ENCODE assay signal across 20 cellular contexts in genomic region chr6:144615870-144616269, GRCh38.
DNase-seq lines count a peak whose midpoint lies in the region; ATAC-seq, FAIRE-seq and TF ChIP-seq lines count a peak whose summit lies in the region.
"Had no signal": no experiment of that assay in that cellular context is flagged by ENCODE, and none has a peak within 500 bp of the region (broad histone marks: within the 10 kb centered on the region; RNA-seq: fewer than 3 reads in every experiment).

No MANE protein-coding gene starts in this region.

- peak overlapping the region; percentile 19 for H3K4ac ChIP-seq in H1 (replicated peaks; ENCODE audit: insufficient read length, low read depth, low read length)

- H3K23me2 ChIP-seq in H1 (ENCODE audit: low read depth, low read length) = no peaks in the 10 kb centered on the region

- H3K27me3 Mint-ChIP-seq in natural killer cell (ENCODE audit: low read depth in 2 of 2) = no peaks in the 10 kb centered on the region
- H3K27me3 Mint-ChIP-seq in natural killer cell treated with Interleukin-12 subunit alpha and Interleukin-12 subunit beta and Interleukin-15 and Interleukin-18, amount 100 ng/mL, for 72 hours = no peaks in the 10 kb centered on the region
- H3K27me3 Mint-ChIP-seq: CD4-positive, alpha-beta memory T cell; IgD-negative memory B cell had no signal

- no peak overlapping the region for H3K4me3 ChIP-seq in HEK293 (ENCODE audit: low read depth, low read length)
- no peak overlapping the region for H3K4me3 ChIP-seq in H1 (ENCODE audit: extremely low read depth in 1 of 4, insufficient read depth in 2 of 4, low read depth in 3 of 4, low read length in 4 of 4)
- no peak overlapping the region for H3K4me3 ChIP-seq in A673 (ENCODE audit: low read depth, low read length, poor library complexity, severe bottlenecking)

- H3K23ac ChIP-seq in H1 (ENCODE audit: insufficient read length) = no peak overlapping the region

- no peak overlapping the region for H3K14ac ChIP-seq in H1 (ENCODE audit: insufficient read length)

- WGBS in H1 (ENCODE audit: extremely low coverage in 1 of 2, insufficient coverage in 1 of 2, insufficient read length in 1 of 2, insufficient replicate concordance in 2 of 2, low coverage in 1 of 2, low lambda C conversion rate in 2 of 2, missing lambda C conversion rate in 1 of 2), 2 experiments = 96% methylated on average over 2 of the region's 2 CpGs; no CpG with 5 or more reads in 1 of the 2 experiments

- no peak for ATAC-seq in natural killer cell
- ATAC-seq in natural killer cell treated with Interleukin-12 subunit alpha and Interleukin-12 subunit beta and Interleukin-15 and Interleukin-18, amount 100 ng/mL, for 72 hours = no peak
- ATAC-seq in GM19351 (IDR thresholded peaks at IDR 0.05; ENCODE audit: unreplicated experiment) = no peak

- TF ChIP-seq CTCF in natural killer cell (IDR thresholded peaks at IDR 0.05) (no peak), HEK293 (tag by site-specific recombination; IDR thresholded peaks at IDR 0.05) (no peak), H1 (IDR thresholded peaks at IDR 0.05; ENCODE audit: control extremely low read depth in 1 of 3, insufficient read depth in 1 of 3, low read depth in 1 of 3, low read length in 3 of 3) (no peak), A673 (conservative IDR thresholded peaks at IDR 0.05; ENCODE audit: low read depth, low read length) (no peak)

- H4K91ac ChIP-seq in H1 (replicated peaks; ENCODE audit: insufficient read length, low read length) = no peak overlapping the region

- TF ChIP-seq POLR2A in H1 (IDR thresholded peaks at IDR 0.05; ENCODE audit: control extremely low read depth in 1 of 2, low read depth in 2 of 2, low read length in 2 of 2) = no peak

- CTCF ChIA-PET in HEK293 (lab: Yijun Ruan, JAX) = interaction anchor here (0.7 kb wide), 1 partner anchor 217 kb away, joined by 6 read pairs; no protein-coding TSS in a partner anchor
- CTCF ChIA-PET in H1 (lab: Charles Lee; ENCODE audit: partially characterized antibody) = no interaction called here
- CTCF ChIA-PET in A673 (lab: Charles Lee) = no interaction called here

- H3K4me2 ChIP-seq in H1 (ENCODE audit: insufficient read depth in 1 of 2, low read depth in 2 of 2, low read length in 2 of 2) = no peak overlapping the region

- no peaks in the 10 kb centered on the region for H3K9me3 ChIP-seq in HEK293 (ENCODE audit: control insufficient read depth, insufficient read depth, low read depth, low read length)
- no peaks in the 10 kb centered on the region for H3K9me3 ChIP-seq in H1 (ENCODE audit: insufficient read depth in 2 of 2, low read depth in 1 of 2, low read length in 1 of 2)
- no peaks in the 10 kb centered on the region for H3K9me3 ChIP-seq in A673 (ENCODE audit: low read depth, low read length, poor library complexity, severe bottlenecking)

- no peaks in the 10 kb centered on the region for H3K79me2 ChIP-seq in H1 (ENCODE audit: control insufficient read depth in 1 of 2, insufficient read depth in 2 of 2, low read length in 2 of 2)

- no peaks in the 10 kb centered on the region for H3K79me1 ChIP-seq in H1 (ENCODE audit: low read depth, low read length)

- H3K27me3 ChIP-seq in H1 (replicated peaks in 1 of 4; ENCODE audit: control insufficient read depth in 3 of 4, extremely low read depth in 1 of 4, insufficient read depth in 3 of 4, low read length in 3 of 4) (no peaks in the 10 kb centered on the region), A673 (replicated peaks; ENCODE audit: insufficient read depth, low read depth, low read length, poor library complexity) (no peaks in the 10 kb centered on the region)

- H2BK120ac ChIP-seq in H1 (replicated peaks; ENCODE audit: low read depth, low read length) = no peak overlapping the region

- H3K4me1 ChIP-seq in HEK293 (ENCODE audit: control insufficient read depth, insufficient read depth, low read length) (peaks cover 5% of the 10 kb centered on the region; the same call in 1 of the 2 replicates), H1 (replicated peaks in 1 of 4; ENCODE audit: control insufficient read depth in 3 of 4, insufficient read depth in 4 of 4, low read length in 3 of 4) (peaks cover 3 to 21% (median 7%) of the 10 kb centered on the region in 4 experiments), A673 (ENCODE audit: insufficient read depth, low read length, poor library complexity, severe bottlenecking) (no peaks in the 10 kb centered on the region)

- peaks cover 71 to 74% of the 10 kb centered on the region in 2 donors for H3K4me1 Mint-ChIP-seq in natural killer cell
- H3K4me1 Mint-ChIP-seq in natural killer cell treated with Interleukin-12 subunit alpha and Interleukin-12 subunit beta and Interleukin-15 and Interleukin-18, amount 100 ng/mL, for 72 hours (ENCODE audit: low read depth in 2 of 2) = peaks cover 42 to 48% of the 10 kb centered on the region in 2 donors
- H3K4me1 Mint-ChIP-seq: CD14-positive monocyte had no signal

- peak overlapping the region; percentile 58 to 59 for H3K27ac Mint-ChIP-seq in natural killer cell
- peak overlapping the region in 1 of 2 donors; percentile 11 for H3K27ac Mint-ChIP-seq in natural killer cell treated with Interleukin-12 subunit alpha and Interleukin-12 subunit beta and Interleukin-15 and Interleukin-18, amount 100 ng/mL, for 72 hours
- H3K27ac Mint-ChIP-seq: HFFc6 had no signal

- no peak overlapping the region for H3K56ac ChIP-seq in H1 (replicated peaks; ENCODE audit: insufficient read length, low read depth, low read length)

- H3K36me3 Mint-ChIP-seq in natural killer cell = no peaks in the 10 kb centered on the region
- H3K36me3 Mint-ChIP-seq in natural killer cell treated with Interleukin-12 subunit alpha and Interleukin-12 subunit beta and Interleukin-15 and Interleukin-18, amount 100 ng/mL, for 72 hours = no peaks in the 10 kb centered on the region

- BruUV-seq in A673 (replicated peaks; lab: Mats Ljungman, UMichigan) = no TSS peak

- intact Hi-C loops in natural killer cell (cut with micrococcal nuclease) (no loop called here), A673 (cut with micrococcal nuclease; ENCODE audit: unreplicated experiment) (no loop called here)

- H3K18ac ChIP-seq in H1 (ENCODE audit: extremely low read depth, low read length) = no peak overlapping the region

- H3K27ac ChIP-seq in HEK293 (ENCODE audit: extremely low read depth, low read depth, low read length) (no peak overlapping the region), H1 (ENCODE audit: low read depth, low read length) (no peak overlapping the region), A673 (ENCODE audit: low read depth, low read length, poor library complexity, severe bottlenecking) (no peak overlapping the region)

- no peak overlapping the region for H2AFZ ChIP-seq in H1 (ENCODE audit: low read length)

- TF ChIP-seq RAD21 in H1 (IDR thresholded peaks at IDR 0.05 in 1 of 2, conservative IDR thresholded peaks at IDR 0.05 in 1 of 2; ENCODE audit: low read depth in 2 of 2, low read length in 2 of 2) = no peak

- H3K36me3 ChIP-seq in HEK293 (ENCODE audit: control insufficient read depth in 2 of 2, insufficient read depth in 1 of 2, low read length in 2 of 2) (no peaks in the 10 kb centered on the region), H1 (ENCODE audit: control insufficient read depth in 2 of 4, insufficient read depth in 4 of 4, low read length in 3 of 4) (no peaks in the 10 kb centered on the region), A673 (ENCODE audit: insufficient read depth, low read length, poor library complexity, severe bottlenecking) (no peaks in the 10 kb centered on the region)

- no peak overlapping the region for H2BK15ac ChIP-seq in H1 (ENCODE audit: low read length)

- TF ChIP-seq EP300 in H1 (IDR thresholded peaks at IDR 0.05; ENCODE audit: borderline replicate concordance in 1 of 2, low read depth in 2 of 2, low read length in 2 of 2) = no peak

- no peak overlapping the region for H3K4me3 Mint-ChIP-seq in natural killer cell
- H3K4me3 Mint-ChIP-seq in natural killer cell treated with Interleukin-12 subunit alpha and Interleukin-12 subunit beta and Interleukin-15 and Interleukin-18, amount 100 ng/mL, for 72 hours = no peak overlapping the region
- H3K4me3 Mint-ChIP-seq: CD14-positive monocyte; CD4-positive, alpha-beta memory T cell; HFFc6; IgD-negative memory B cell had no signal

- H4K20me1 ChIP-seq in H1 (replicated peaks in 1 of 2; ENCODE audit: control insufficient read depth in 1 of 2, insufficient read depth in 2 of 2, low read length in 2 of 2) = no peaks in the 10 kb centered on the region

- H4K8ac ChIP-seq in H1 (ENCODE audit: extremely low read depth, insufficient read depth, low read length) = no peak overlapping the region

- DNase-seq in natural killer cell (no peak), H1 (ENCODE audit: low read depth in 1 of 2, low spot score in 2 of 2) (no peak), A673 (ENCODE audit: low spot score) (no peak), RCC 7860 (ENCODE audit: low spot score) (no peak)
- no peak for DNase-seq in natural killer cell treated with Interleukin-12 subunit alpha and Interleukin-12 subunit beta and Interleukin-15 and Interleukin-18, amount 100 ng/mL, for 72 hours (ENCODE audit: low spot score)
- DNase-seq: AML-193; CD4-positive, alpha-beta memory T cell; DMS153; DMS79; GDM1; HCEC 1CT; HFFc6; KG1 had no signal

- FAIRE-seq in H1 (lab: Jason Lieb, UNC) = no peak
- no peak for FAIRE-seq in RCC 7860 (lab: Jason Lieb, UNC)
- FAIRE-seq: A204.1, GM12892, HTR-8/SVneo had no signal

- no peak overlapping the region for H3K9ac ChIP-seq in H1 (replicated peaks in 1 of 4; ENCODE audit: extremely low read depth in 1 of 4, low read depth in 3 of 4, low read length in 3 of 4)

- H4K5ac ChIP-seq in H1 (ENCODE audit: insufficient read length, low read depth, low read length) = no peak overlapping the region

- H2BK5ac ChIP-seq in H1 (ENCODE audit: low read depth, low read length) = no peak overlapping the region

- POLR2A ChIA-PET in HEK293 (lab: Yijun Ruan, JAX) = no interaction called here
- POLR2A ChIA-PET in H1 (lab: Charles Lee; ENCODE audit: partially characterized antibody) = no interaction called here
- POLR2A ChIA-PET in A673 (lab: Charles Lee; ENCODE audit: low non-redundant PET) = no interaction called here

- H2BK12ac ChIP-seq in H1 (ENCODE audit: low read depth, low read length) = no peak overlapping the region

- H2BK20ac ChIP-seq in H1 (ENCODE audit: low read length) = no peak overlapping the region

- no peak overlapping the region for H2AK5ac ChIP-seq in H1 (ENCODE audit: low read depth, low read length)

- no peaks in the 10 kb centered on the region for H3K9me3 Mint-ChIP-seq in natural killer cell
- no peaks in the 10 kb centered on the region for H3K9me3 Mint-ChIP-seq in natural killer cell treated with Interleukin-12 subunit alpha and Interleukin-12 subunit beta and Interleukin-15 and Interleukin-18, amount 100 ng/mL, for 72 hours
- H3K9me3 Mint-ChIP-seq: CD14-positive monocyte; CD4-positive, alpha-beta memory T cell; HFFc6; IgD-negative memory B cell had no signal

TF ChIP-seq in HEK293, 187 proteins besides CTCF, POLR2A, EP300 and RAD21:
- TF ChIP-seq SP2 (tag by site-specific recombination; IDR thresholded peaks at IDR 0.05) = no peak
- TF ChIP-seq ZBTB48 (tag by site-specific recombination; IDR thresholded peaks at IDR 0.05) = no peak
- TF ChIP-seq ZNF623 (tag by site-specific recombination; IDR thresholded peaks at IDR 0.05) = peak; percentile 77
TF ChIP-seq in HEK293: peak in this region for 1.

TF ChIP-seq in H1, 55 proteins besides CTCF, POLR2A, EP300 and RAD21 (continues in another document):
- TF ChIP-seq SP2 (IDR thresholded peaks at IDR 0.05; ENCODE audit: low read length) = no peak
- no peak for TF ChIP-seq ASH2L (IDR thresholded peaks at IDR 0.05; ENCODE audit: low read length)
- no peak for TF ChIP-seq BRCA1 (IDR thresholded peaks at IDR 0.05; ENCODE audit: low read depth, low read length)
